ENCODE assay signal across 23 cellular contexts in genomic region chr9:12856608-12857007, GRCh38.
"Had no signal": no experiment of that assay in that cellular context is flagged by ENCODE, and none has a peak within 500 bp of the region (broad histone marks: within the 10 kb centered on the region; RNA-seq: fewer than 3 reads in every experiment).

No MANE protein-coding gene starts in this region.

- H3K4me2 ChIP-seq: hepatocyte had no signal

- H3K9me3 Mint-ChIP-seq: activated naive CD4-positive, alpha-beta T cell treated with anti-CD3 and anti-CD28 coated beads, Interleukin-2, amount 50 U/mL, for 24 hours; dendritic cell treated with granulocyte-macrophage colony-stimulating factor and Interleukin-4, amounts not matched to agents 40 ng/mL and 50 ng/mL, for 4 days had no signal

- H3K36me3 Mint-ChIP-seq: activated naive CD4-positive, alpha-beta T cell treated with anti-CD3 and anti-CD28 coated beads, Interleukin-2, amount 50 U/mL, for 24 hours; naive B cell had no signal

- H3K4me1 ChIP-seq: vagina had no signal

- H3K27ac Mint-ChIP-seq: activated naive CD4-positive, alpha-beta T cell treated with anti-CD3 and anti-CD28 coated beads, Interleukin-2, amount 50 U/mL, for 24 hours; dendritic cell treated with granulocyte-macrophage colony-stimulating factor and Interleukin-4, amounts not matched to agents 40 ng/mL and 50 ng/mL, for 4 days; naive B cell had no signal

- DNase-seq: activated CD4-positive, alpha-beta T cell treated with anti-CD3 and anti-CD28 coated beads, Interleukin-2, amount 50 U/mL, for 4 hours; activated gamma-delta T cell; effector memory CD4-positive, alpha-beta T cell; esophagus squamous epithelium; kidney glomerular epithelial cell; left ventricle myocardium superior; mucosa of descending colon; naive B cell; nucleus accumbens; posterior cingulate gyrus; stimulated activated CD4-positive, alpha-beta T cell treated with anti-CD3 and anti-CD28 coated beads, Interleukin-12 subunit alpha, Interleukin-12 subunit beta, amount 100 ng/mL, for 4 hours; stimulated activated naive CD8-positive, alpha-beta T cell treated with anti-CD3 and anti-CD28 coated beads, Interleukin-15, Interleukin-2, amounts not matched to agents 100 U/mL and 50 U/mL, for 24 hours; substantia nigra; SW 1271; T-helper 2 cell; tibial artery had no signal

- H3K4me3 ChIP-seq: esophagus squamous epithelium, hepatocyte, mucosa of descending colon, tibial artery, vagina had no signal

- H3K4me3 Mint-ChIP-seq: activated naive CD4-positive, alpha-beta T cell treated with anti-CD3 and anti-CD28 coated beads, Interleukin-2, amount 50 U/mL, for 24 hours; dendritic cell treated with granulocyte-macrophage colony-stimulating factor and Interleukin-4, amounts not matched to agents 40 ng/mL and 50 ng/mL, for 4 days; naive B cell had no signal

- H3K27me3 ChIP-seq: esophagus squamous epithelium, hepatocyte, tibial artery, vagina had no signal

- FAIRE-seq: astrocyte, bronchial epithelial cell had no signal

- H3K9me3 ChIP-seq: esophagus squamous epithelium, mucosa of descending colon, tibial artery, vagina had no signal

- H3K79me2 ChIP-seq: hepatocyte had no signal

- H3K36me3 ChIP-seq: esophagus squamous epithelium, tibial artery, vagina had no signal

- H2AFZ ChIP-seq: hepatocyte had no signal

- H3K4me1 Mint-ChIP-seq: activated naive CD4-positive, alpha-beta T cell treated with anti-CD3 and anti-CD28 coated beads, Interleukin-2, amount 50 U/mL, for 24 hours; naive B cell had no signal

- H3K27ac ChIP-seq: esophagus squamous epithelium, hepatocyte, tibial artery, vagina, VCaP had no signal

- H3K27me3 Mint-ChIP-seq: activated naive CD4-positive, alpha-beta T cell treated with anti-CD3 and anti-CD28 coated beads, Interleukin-2, amount 50 U/mL, for 24 hours; dendritic cell treated with granulocyte-macrophage colony-stimulating factor and Interleukin-4, amounts not matched to agents 40 ng/mL and 50 ng/mL, for 4 days; naive B cell had no signal
